Comparison of ENCODE assay signal across 26 cellular contexts in the genomic region with DNA sequence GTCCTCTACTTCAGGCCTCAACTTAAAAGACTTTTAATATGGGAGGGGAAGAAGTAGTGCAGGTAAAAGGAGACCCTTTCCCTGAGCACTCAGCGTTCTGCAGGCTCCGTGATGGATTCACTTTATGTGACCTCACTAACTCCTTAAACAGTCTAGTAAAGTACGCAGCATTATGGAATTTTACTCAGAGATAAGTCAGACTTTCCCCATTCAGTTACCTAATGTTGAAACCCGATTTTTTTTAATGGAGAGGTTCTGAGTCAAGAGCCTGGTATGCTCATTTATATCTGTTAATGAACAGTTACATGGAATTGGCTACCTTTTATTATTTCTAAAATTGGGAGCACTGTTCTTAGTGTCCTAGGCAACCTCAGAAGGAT. TPM values are rescaled to one million over a fixed set of nuclear protein-coding genes. Genes with fewer than 3 reads are reported as not detected.
DNase-seq lines count a peak whose midpoint lies in the region; ATAC-seq and TF ChIP-seq lines count a peak whose summit lies in the region.
"Had no signal": no experiment of that assay in that cellular context is flagged by ENCODE, and none has a peak within 500 bp of the region (broad histone marks: within the 10 kb centered on the region; RNA-seq: fewer than 3 reads in every experiment).

No MANE protein-coding gene starts in this region.

- no peaks in the 10 kb centered on the region for H3K27me3 ChIP-seq in AG04450 (ENCODE audit: control insufficient read depth, insufficient read depth, low read length)
- H3K27me3 ChIP-seq: neutrophil, tibial nerve had no signal

- H3K4me3 Mint-ChIP-seq in mesothelial cell of epicardium: no peak overlapping the region
- H3K4me3 Mint-ChIP-seq: activated CD4-positive, alpha-beta T cell treated with anti-CD3 and anti-CD28 coated beads for 36 hours; activated naive CD8-positive, alpha-beta T cell treated with anti-CD3 and anti-CD28 coated beads for 36 hours; brain; CD8-positive, alpha-beta memory T cell; H9; stimulated activated naive CD8-positive, alpha-beta T cell treated with anti-CD3 and anti-CD28 coated beads, Interleukin-15, amount 100 ng/mL, for 72 hours; T-helper 17 cell had no signal

- no peaks in the 10 kb centered on the region for H3K36me3 Mint-ChIP-seq in mesothelial cell of epicardium
- H3K36me3 Mint-ChIP-seq: brain had no signal

- H3K9me3 Mint-ChIP-seq in mesothelial cell of epicardium: no peaks in the 10 kb centered on the region
- H3K9me3 Mint-ChIP-seq: activated naive CD8-positive, alpha-beta T cell treated with anti-CD3 and anti-CD28 coated beads for 36 hours; H9; stimulated activated naive CD8-positive, alpha-beta T cell treated with anti-CD3 and anti-CD28 coated beads, Interleukin-15, amount 100 ng/mL, for 72 hours had no signal

- ATAC-seq in HG02981 (IDR thresholded peaks at IDR 0.05; ENCODE audit: unreplicated experiment): no peak
- ATAC-seq: activated CD4-positive, alpha-beta T cell treated with anti-CD3 and anti-CD28 coated beads for 36 hours; stimulated activated naive CD8-positive, alpha-beta T cell treated with anti-CD3 and anti-CD28 coated beads, Interleukin-15, amount 100 ng/mL, for 72 hours; T-helper 17 cell had no signal

- H3K4me3 ChIP-seq in AG04450 (ENCODE audit: low read depth, low read length): no peak overlapping the region
- H3K4me3 ChIP-seq: prostate gland, tibial nerve had no signal

- CTCF ChIA-PET in AG04450 (lab: Charles Lee): no interaction called here

- POLR2A ChIA-PET in AG04450 (lab: Yijun Ruan, JAX): no interaction called here

- no peak for TF ChIP-seq CTCF in AG04450 (IDR thresholded peaks at IDR 0.05; ENCODE audit: low read depth, low read length)
- TF ChIP-seq CTCF in mesothelial cell of epicardium (IDR thresholded peaks at IDR 0.05; ENCODE audit: unreplicated experiment): no peak

- no peaks in the 10 kb centered on the region for H3K9me3 ChIP-seq in AG04450 (ENCODE audit: control insufficient read depth, insufficient read depth, low read length)
- H3K9me3 ChIP-seq: neutrophil, prostate gland, tibial nerve had no signal

- H3K27me3 Mint-ChIP-seq in mesothelial cell of epicardium (ENCODE audit: low read depth): no peaks in the 10 kb centered on the region
- H3K27me3 Mint-ChIP-seq: activated CD4-positive, alpha-beta T cell treated with anti-CD3 and anti-CD28 coated beads for 36 hours; activated naive CD8-positive, alpha-beta T cell treated with anti-CD3 and anti-CD28 coated beads for 36 hours; brain; stimulated activated naive CD8-positive, alpha-beta T cell treated with anti-CD3 and anti-CD28 coated beads, Interleukin-15, amount 100 ng/mL, for 72 hours; T-helper 17 cell had no signal

- no peak overlapping the region for H3K27ac ChIP-seq in AG04450 (ENCODE audit: low read depth, low read length)
- H3K27ac ChIP-seq in caudate nucleus (ENCODE audit: low read depth, low read length): peak overlapping the region; percentile 39
- H3K27ac ChIP-seq: epithelial cell of prostate, neutrophil, prostate gland, tibial nerve had no signal

- peak; percentile 29 for DNase-seq in AG04450 (ENCODE audit: low read depth, low spot score)
- DNase-seq in M059J (ENCODE audit: low read depth): peak; percentile 38
- no peak for DNase-seq in caudate nucleus (lab: John Stamatoyannopoulos, UW)
- DNase-seq in mesothelial cell of epicardium (ENCODE audit: low spot score in 2 of 2, unreplicated experiment in 2 of 2): no peak
- no peak for DNase-seq in NK-92 treated with Interleukin-12 subunit alpha and Interleukin-12 subunit beta, amount 100 ng/mL, for 24 hours (lab: John Stamatoyannopoulos, UW)
- no peak for DNase-seq in NCI-H526 (lab: John Stamatoyannopoulos, UW)
- no peak for DNase-seq in NCI-H1105 treated with DMSO at 0.1 percent for 48 hours (lab: John Stamatoyannopoulos, UW)
- DNase-seq: activated CD4-positive, alpha-beta T cell treated with anti-CD3 and anti-CD28 coated beads for 36 hours; activated effector memory CD4-positive, alpha-beta T cell treated with anti-CD3 and anti-CD28 coated beads, Interleukin-2, amount 50 U/mL, for 16 hours; activated naive CD8-positive, alpha-beta T cell treated with anti-CD3 and anti-CD28 coated beads for 36 hours; activated T-cell treated with anti-CD3 and anti-CD28 coated beads, Interleukin-2, amount 50 U/mL, for 1 hour; AML-193; CD8-positive, alpha-beta memory T cell; H9; left cardiac atrium; NCI-H2029 treated with DMSO at 0.1 percent for 48 hours; NCI-H345; NCI-H748 treated with DMSO at 0.1 percent for 48 hours; stimulated activated naive CD8-positive, alpha-beta T cell treated with anti-CD3 and anti-CD28 coated beads, Interleukin-15, amount 100 ng/mL, for 72 hours; T-helper 17 cell had no signal

- peaks cover 3% of the 10 kb centered on the region for H3K4me1 Mint-ChIP-seq in mesothelial cell of epicardium
- H3K4me1 Mint-ChIP-seq: activated CD4-positive, alpha-beta T cell treated with anti-CD3 and anti-CD28 coated beads for 36 hours; CD8-positive, alpha-beta memory T cell; H9; stimulated activated naive CD8-positive, alpha-beta T cell treated with anti-CD3 and anti-CD28 coated beads, Interleukin-15, amount 100 ng/mL, for 72 hours had no signal

- H3K27ac Mint-ChIP-seq in mesothelial cell of epicardium: peak overlapping the region; percentile 57
- H3K27ac Mint-ChIP-seq: activated CD4-positive, alpha-beta T cell treated with anti-CD3 and anti-CD28 coated beads for 36 hours; activated naive CD8-positive, alpha-beta T cell treated with anti-CD3 and anti-CD28 coated beads for 36 hours; brain; CD8-positive, alpha-beta memory T cell; H9; stimulated activated naive CD8-positive, alpha-beta T cell treated with anti-CD3 and anti-CD28 coated beads, Interleukin-15, amount 100 ng/mL, for 72 hours; T-helper 17 cell had no signal

RNA-seq across cellular contexts. Expression of a gene that starts 34.1 kb away (rescaled TPM):
- polyA plus RNA-seq in AG04450 (2011; rRNA removed): 1.1 and 1.4 TPM in 2 replicates
- 0.83 and 2.5 TPM in 2 replicates for polyA minus RNA-seq in AG04450 (2011; rRNA and poly(A)+ RNA removed)
- total RNA-seq in M059J (2014; rRNA removed; shearing (Covaris generic)): 24.5 and 26.4 TPM in 2 replicates
- 0.58 to 0.75 TPM (median 0.66 TPM) in 3 replicates for total RNA-seq in mesothelial cell of epicardium
- total RNA-seq: H9 had no signal

Comparison
In these comparisons a context has a peak if more than half of its experiments do, and no peak if none do; other contexts are left out.
1. DNase-seq: peak in AG04450 (single experiment) and M059J (single experiment); none in caudate nucleus (0 of 61), mesothelial cell of epicardium (0 of 2), NK-92 treated with Interleukin-12 subunit alpha and Interleukin-12 subunit beta, amount 100 ng/mL, for 24 hours (single experiment), NCI-H526 (0 of 2) and NCI-H1105 treated with DMSO at 0.1 percent for 48 hours (single experiment).
2. RNA of a gene that starts 34.1 kb away (total RNA-seq): 24.5 to 26.4 TPM in M059J; 0.58 to 0.75 TPM in mesothelial cell of epicardium; every median in the first group is over 10 times any median in the second.